8 cellular contexts compared by ENCODE assay signal in genomic region chr16:68022728-68023537, GRCh38. TPM values are rescaled to one million over a fixed set of nuclear protein-coding genes. Genes with fewer than 3 reads are reported as not detected.
DNase-seq lines count a peak whose midpoint lies in the region; ATAC-seq and TF ChIP-seq lines count a peak whose summit lies in the region.

Gene DDX28 (minus strand): TSS chr16:68023232. CDS start chr16:68023202, 30 bp downstream.
Gene DUS2 (plus strand): TSS chr16:68023284. CDS start chr16:68038024, 14,740 bp downstream.

- TF ChIP-seq CTCF in body of pancreas (IDR thresholded peaks at IDR 0.05) (peak in 2 of 7 experiments; percentile 6 to 20), sigmoid colon (IDR thresholded peaks at IDR 0.05) (no peak)

- intact Hi-C loops in body of pancreas (cut with DNase I), result no loop called here
- intact Hi-C loops in sigmoid colon (cut with DNase I), result loop anchor here (10.0 kb wide), 1 partner anchor 218 kb away; the partner anchor contains the start of genes RANBP10 and TSNAXIP1

- no peaks in the 10 kb centered on the region for H3K9me3 ChIP-seq in body of pancreas
- no peaks in the 10 kb centered on the region for H3K9me3 ChIP-seq in iPS DF 6.9 (ENCODE audit: control insufficient read depth, insufficient read depth, low read length)
- H3K9me3 ChIP-seq in sigmoid colon, result no peaks in the 10 kb centered on the region

- no peaks in the 10 kb centered on the region for H3K27me3 ChIP-seq in body of pancreas
- no peaks in the 10 kb centered on the region for H3K27me3 ChIP-seq in iPS DF 6.9 (ENCODE audit: control insufficient read depth, insufficient read depth, low read length)
- no peaks in the 10 kb centered on the region for H3K27me3 ChIP-seq in sigmoid colon

- DNase-seq in NCI-H2081 (lab: John Stamatoyannopoulos, UW) (peak; percentile 60 to 84), NCI-H2081 treated with DMSO at 0.1 percent for 48 hours (lab: John Stamatoyannopoulos, UW) (no peak), NCI-H2171 (lab: John Stamatoyannopoulos, UW) (peak; percentile 84), UCSD-AML1 (lab: John Stamatoyannopoulos, UW; ENCODE audit: unreplicated experiment) (peak; percentile 92), body of pancreas (peak; percentile 90 to 93 (median 93)), iPS DF 6.9 (ENCODE audit: low read depth, low spot score) (peak; percentile 89), sigmoid colon (peak; percentile 95)

- ATAC-seq in HG03060 (IDR thresholded peaks at IDR 0.05; ENCODE audit: low read depth, unreplicated experiment) (peak; percentile 64), body of pancreas (peak; percentile 98)

- H3K36me3 ChIP-seq in body of pancreas (replicated peaks in 1 of 2; ENCODE audit: insufficient read depth in 1 of 2, low read depth in 2 of 2) (no peaks in the 10 kb centered on the region), iPS DF 6.9 (ENCODE audit: control insufficient read depth, insufficient read depth, low read length) (no peaks in the 10 kb centered on the region), sigmoid colon (peaks cover 0 to 13% (median 2%) of the 10 kb centered on the region in 4 donors)

- peak in 1 of 4 donors; percentile 49 for TF ChIP-seq EP300 in sigmoid colon (IDR thresholded peaks at IDR 0.05)

- WGBS in body of pancreas, 2 donors, result 0 to 1% methylated on average over 1 to 75 of the region's 84 CpGs
- WGBS in iPS DF 6.9 (ENCODE audit: insufficient coverage, insufficient read length), result no CpG with 5 or more reads among the region's 84 CpGs
- WGBS in sigmoid colon, 2 donors, result 0% methylated on average over 84 of the region's 84 CpGs

- H3K4me1 ChIP-seq in body of pancreas (peaks cover 26% of the 10 kb centered on the region), iPS DF 6.9 (ENCODE audit: control insufficient read depth, insufficient read depth, low read length) (peaks cover 2% of the 10 kb centered on the region; the same call in 1 of the 2 replicates), sigmoid colon (peaks cover 0 to 30% (median 28%) of the 10 kb centered on the region in 4 donors)

- TF ChIP-seq POLR2A in body of pancreas (IDR thresholded peaks at IDR 0.05) (peak; percentile 29 to 71 (median 66)), sigmoid colon (IDR thresholded peaks at IDR 0.05) (peak; percentile 36 to 37)

- H3K27ac ChIP-seq in body of pancreas (peak within 1 kb of the TSS; percentile 55 to 83 (median 68)), iPS DF 6.9 (ENCODE audit: low read length) (no peak within 1 kb of the TSS), sigmoid colon (peak within 1 kb of the TSS; percentile 82 to 89 (median 84))

- H3K4me3 ChIP-seq in body of pancreas, result peak within 1 kb of the TSS; percentile 68 to 93
- peak within 1 kb of the TSS; percentile 80 for H3K4me3 ChIP-seq in iPS DF 6.9 (ENCODE audit: low read length)
- peak within 1 kb of the TSS; percentile 72 to 97 (median 88) for H3K4me3 ChIP-seq in sigmoid colon

RNA-seq across cellular contexts. Expression of gene DDX28, which starts in this region (rescaled TPM):
- total RNA-seq in body of pancreas (10 to 100 TPM in 1 of 2 donors, 1 to 10 TPM in 1; 3.4 to 13.2 TPM), sigmoid colon (1 to 10 TPM; 5.0 to 6.9 (median 5.8) TPM)
- 10 to 100 TPM in 1 of 3 donors, 1 to 10 TPM in 2; 3.0 to 12.8 (median 5.1) TPM for polyA plus RNA-seq in sigmoid colon

RNA-seq across cellular contexts. Expression of gene DUS2, which starts in this region (rescaled TPM):
- total RNA-seq in body of pancreas, result 1 to 10 TPM; 3.1 to 3.6 TPM
- total RNA-seq in sigmoid colon, result 1 to 10 TPM; 3.6 to 7.3 (median 5.3) TPM
- polyA plus RNA-seq in sigmoid colon, result 10 to 100 TPM in 1 of 3 donors, 1 to 10 TPM in 2; 6.6 to 17.3 (median 7.4) TPM
